32 cellular contexts compared by ENCODE assay signal in genomic region chr7:121266307-121266894, GRCh38.
"Had no signal": no experiment of that assay in that cellular context is flagged by ENCODE, and none has a peak within 500 bp of the region (broad histone marks: within the 10 kb centered on the region; RNA-seq: fewer than 3 reads in every experiment).

No MANE protein-coding gene starts in this region.

- H3K27me3 ChIP-seq: left lung, pancreas, suprapubic skin, tibial nerve, vagina had no signal

- H3K4me3 Mint-ChIP-seq: immature natural killer cell; naive thymus-derived CD8-positive, alpha-beta T cell; nephron; neural crest cell; stimulated activated effector memory CD8-positive, alpha-beta T cell treated with anti-CD3 and anti-CD28 coated beads, Interleukin-12 subunit alpha, Interleukin-12 subunit beta, amount 100 ng/mL, for 72 hours; stimulated activated naive CD8-positive, alpha-beta T cell treated with anti-CD3 and anti-CD28 coated beads, Interleukin-15, Interleukin-2, amounts not matched to agents 100 ng/mL and 50 ng/mL, for 24 hours; type B pancreatic cell had no signal

- ATAC-seq: left colon; left lung; lower lobe of right lung; naive thymus-derived CD8-positive, alpha-beta T cell; pancreas; right cardiac atrium; sciatic nerve; stimulated activated effector memory CD8-positive, alpha-beta T cell treated with anti-CD3 and anti-CD28 coated beads, Interleukin-12 subunit alpha, Interleukin-12 subunit beta, amount 100 ng/mL, for 72 hours had no signal

- H3K27ac ChIP-seq: left lung, lower lobe of right lung, pancreas, prostate gland, skin epidermis, suprapubic skin, thoracic aorta, tibial nerve, vagina had no signal

- DNase-seq: hypothalamus; immature natural killer cell; kidney; left colon; left lung; lower lobe of right lung; mammary epithelial cell; mesenchymal stem cell; naive thymus-derived CD8-positive, alpha-beta T cell; nucleus accumbens; pancreas; posterior cingulate gyrus; retina; right cardiac atrium; stimulated activated CD4-positive, alpha-beta T cell treated with anti-CD3 and anti-CD28 coated beads, Interleukin-12 subunit alpha, Interleukin-12 subunit beta, amount 100 ng/mL, for 4 hours; stimulated activated CD4-positive, alpha-beta T cell treated with anti-CD3 and anti-CD28 coated beads, Interleukin-15, amount 100 ng/mL, for 24 hours; stimulated activated CD4-positive, alpha-beta T cell treated with anti-CD3 and anti-CD28 coated beads, Interleukin-2, amount 100 ng/mL, for 24 hours; stimulated activated CD4-positive, alpha-beta T cell treated with anti-CD3 and anti-CD28 coated beads, Interleukin-4, amount 100 ng/mL, for 1 hour; stimulated activated naive CD4-positive, alpha-beta T cell had no signal

- H3K4me1 Mint-ChIP-seq: immature natural killer cell; naive thymus-derived CD8-positive, alpha-beta T cell; nephron; neural crest cell; stimulated activated effector memory CD8-positive, alpha-beta T cell treated with anti-CD3 and anti-CD28 coated beads, Interleukin-12 subunit alpha, Interleukin-12 subunit beta, amount 100 ng/mL, for 72 hours had no signal

- H3K36me3 Mint-ChIP-seq: immature natural killer cell; naive thymus-derived CD8-positive, alpha-beta T cell; stimulated activated effector memory CD8-positive, alpha-beta T cell treated with anti-CD3 and anti-CD28 coated beads, Interleukin-12 subunit alpha, Interleukin-12 subunit beta, amount 100 ng/mL, for 72 hours had no signal

- H3K9me3 Mint-ChIP-seq: stimulated activated effector memory CD8-positive, alpha-beta T cell treated with anti-CD3 and anti-CD28 coated beads, Interleukin-12 subunit alpha, Interleukin-12 subunit beta, amount 100 ng/mL, for 72 hours; stimulated activated naive CD8-positive, alpha-beta T cell treated with anti-CD3 and anti-CD28 coated beads, Interleukin-15, Interleukin-2, amounts not matched to agents 100 ng/mL and 50 ng/mL, for 24 hours; type B pancreatic cell had no signal

- H3K4me3 ChIP-seq: left lung, lower lobe of right lung, pancreas, prostate gland, skin epidermis, suprapubic skin, thoracic aorta, tibial nerve, vagina had no signal

- H3K4me1 ChIP-seq: left lung, lower lobe of right lung, pancreas, prostate gland, suprapubic skin, tibial nerve, vagina had no signal

- H3K27ac Mint-ChIP-seq: immature natural killer cell; naive thymus-derived CD8-positive, alpha-beta T cell; nephron; stimulated activated effector memory CD8-positive, alpha-beta T cell treated with anti-CD3 and anti-CD28 coated beads, Interleukin-12 subunit alpha, Interleukin-12 subunit beta, amount 100 ng/mL, for 72 hours; stimulated activated naive CD8-positive, alpha-beta T cell treated with anti-CD3 and anti-CD28 coated beads, Interleukin-15, Interleukin-2, amounts not matched to agents 100 ng/mL and 50 ng/mL, for 24 hours; type B pancreatic cell had no signal

- H3K9me3 ChIP-seq: lower lobe of right lung, pancreas, prostate gland, suprapubic skin, thoracic aorta, tibial nerve, vagina had no signal

- H3K36me3 ChIP-seq: left lung, lower lobe of right lung, pancreas, prostate gland, vagina had no signal

- H3K27me3 Mint-ChIP-seq: type B pancreatic cell had no signal

- FAIRE-seq: islet of Langerhans, kidney, pancreas had no signal
